In the genomic region with DNA sequence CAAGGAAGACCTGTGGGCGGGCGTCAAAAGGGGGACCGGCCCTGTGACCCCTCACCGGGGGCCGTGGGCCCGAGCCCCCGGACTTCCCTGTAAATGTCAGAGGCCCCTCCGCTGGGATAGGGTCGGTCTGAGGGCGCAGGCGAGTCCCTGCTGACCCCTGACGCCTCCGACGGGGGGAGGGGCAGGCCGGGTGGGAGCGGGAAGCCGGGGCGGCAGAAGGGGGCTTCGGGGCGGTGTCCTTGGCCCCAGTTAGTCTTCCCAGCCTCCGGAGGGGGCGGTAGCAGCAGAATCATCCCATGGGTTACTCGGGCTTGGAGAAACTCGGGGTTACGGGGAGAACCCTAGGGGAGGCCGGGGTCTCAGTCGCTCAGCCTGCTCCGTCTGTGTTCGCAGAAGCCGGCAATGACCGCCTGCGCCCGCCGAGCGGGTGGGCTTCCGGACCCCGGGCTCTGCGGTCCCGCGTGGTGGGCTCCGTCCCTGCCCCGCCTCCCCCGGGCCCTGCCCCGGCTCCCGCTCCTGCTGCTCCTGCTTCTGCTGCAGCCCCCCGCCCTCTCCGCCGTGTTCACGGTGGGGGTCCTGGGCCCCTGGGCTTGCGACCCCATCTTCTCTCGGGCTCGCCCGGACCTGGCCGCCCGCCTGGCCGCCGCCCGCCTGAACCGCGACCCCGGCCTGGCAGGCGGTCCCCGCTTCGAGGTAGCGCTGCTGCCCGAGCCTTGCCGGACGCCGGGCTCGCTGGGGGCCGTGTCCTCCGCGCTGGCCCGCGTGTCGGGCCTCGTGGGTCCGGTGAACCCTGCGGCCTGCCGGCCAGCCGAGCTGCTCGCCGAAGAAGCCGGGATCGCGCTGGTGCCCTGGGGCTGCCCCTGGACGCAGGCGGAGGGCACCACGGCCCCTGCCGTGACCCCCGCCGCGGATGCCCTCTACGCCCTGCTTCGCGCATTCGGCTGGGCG, we compare ENCODE assay signal across 14 cellular contexts. TPM values are rescaled to one million over a fixed set of nuclear protein-coding genes. Genes with fewer than 3 reads are reported as not detected.
DNase-seq lines count a peak whose midpoint lies in the region; ATAC-seq and TF ChIP-seq lines count a peak whose summit lies in the region.
"Had no signal": no experiment of that assay in that cellular context is flagged by ENCODE, and none has a peak within 500 bp of the region (broad histone marks: within the 10 kb centered on the region; RNA-seq: fewer than 3 reads in every experiment).

No MANE protein-coding gene starts in this region.

- in situ Hi-C loops in astrocyte of the spinal cord (cut with HindIII; ENCODE audit: low sequenced_read_pairs), result no loop called here

- no peaks in the 10 kb centered on the region for H3K9me3 ChIP-seq in iPS-20b (ENCODE audit: insufficient read depth, low read depth, low read length)
- no peaks in the 10 kb centered on the region for H3K9me3 ChIP-seq in sigmoid colon
- H3K9me3 ChIP-seq: SJCRH30 had no signal

- H3K27me3 Mint-ChIP-seq in activated CD8-positive, alpha-beta memory T cell treated with anti-CD3 and anti-CD28 coated beads, Interleukin-2, amount 10 ng/mL, durations not matched to agents 7 days and 5 days, result peaks cover 59% of the 10 kb centered on the region

- TF ChIP-seq CTCF in astrocyte of the spinal cord (IDR thresholded peaks at IDR 0.05; ENCODE audit: low read depth, low read length) (peak; percentile 1), sigmoid colon (IDR thresholded peaks at IDR 0.05) (no peak), RWPE1 (conservative IDR thresholded peaks at IDR 0.05; ENCODE audit: low read depth) (no peak)

- H3K4me1 Mint-ChIP-seq in activated CD8-positive, alpha-beta memory T cell treated with anti-CD3 and anti-CD28 coated beads, Interleukin-2, amount 10 ng/mL, durations not matched to agents 7 days and 5 days, result peaks cover 6% of the 10 kb centered on the region
- H3K4me1 Mint-ChIP-seq: neural crest cell had no signal

- POLR2A ChIA-PET in RWPE1 (lab: Yijun Ruan, JAX; ENCODE audit: low non-redundant PET), result no interaction called here

- H3K4me1 ChIP-seq in iPS-20b (ENCODE audit: insufficient read depth, low read length) (no peaks in the 10 kb centered on the region), sigmoid colon (peaks cover 0 to 17% (median 13%) of the 10 kb centered on the region in 4 donors)
- H3K4me1 ChIP-seq: SJCRH30 had no signal

- intact Hi-C loops in sigmoid colon (cut with DNase I), result no loop called here

- WGBS in sigmoid colon, 2 donors, result 11 to 15% methylated on average over 98 of the region's 98 CpGs

- CTCF ChIA-PET in activated CD8-positive, alpha-beta memory T cell treated with anti-CD3 and anti-CD28 coated beads, Interleukin-2, amount 10 ng/mL, durations not matched to agents 7 days and 5 days (lab: Charles Lee), result interaction anchor here (0.9 to 2.3 kb wide), 7 partner anchors 13 to 138 kb away, joined by 3 to 15 read pairs (median 4); no protein-coding TSS in a partner anchor
- CTCF ChIA-PET in RWPE1 (lab: Yijun Ruan, JAX), result interaction anchor here (0.8 kb wide), 1 partner anchor 13 kb away, joined by 3 read pairs; no protein-coding TSS in a partner anchor

- no peak for TF ChIP-seq POLR2A in sigmoid colon (IDR thresholded peaks at IDR 0.05)

- DNase-seq in H7, result peak; percentile 86
- no peak for DNase-seq in astrocyte of the spinal cord (ENCODE audit: low read depth, low spot score)
- DNase-seq in sigmoid colon, result peak; percentile 39
- no peak for DNase-seq in T-helper 1 cell
- no peak for DNase-seq in activated CD8-positive, alpha-beta memory T cell treated with anti-CD3 and anti-CD28 coated beads, Interleukin-2, amount 10 ng/mL, durations not matched to agents 7 days and 5 days
- no peak for DNase-seq in RWPE1 (ENCODE audit: low spot score)
- DNase-seq: activated naive CD8-positive, alpha-beta T cell treated with anti-CD3 and anti-CD28 coated beads, Interleukin-2, amount 50 U/mL, for 24 hours; NCI-H510A; SJCRH30; trophoblast cell had no signal

- TF ChIP-seq EP300 in sigmoid colon (IDR thresholded peaks at IDR 0.05), result no peak

- H3K9me3 Mint-ChIP-seq in activated CD8-positive, alpha-beta memory T cell treated with anti-CD3 and anti-CD28 coated beads, Interleukin-2, amount 10 ng/mL, durations not matched to agents 7 days and 5 days (ENCODE audit: low read depth), result no peaks in the 10 kb centered on the region
- H3K9me3 Mint-ChIP-seq: activated naive CD8-positive, alpha-beta T cell treated with anti-CD3 and anti-CD28 coated beads, Interleukin-2, amount 50 U/mL, for 24 hours; neural crest cell had no signal

- H3K36me3 ChIP-seq in H7 (replicated peaks; ENCODE audit: control insufficient read depth, insufficient read depth, low read length) (no peaks in the 10 kb centered on the region), iPS-20b (ENCODE audit: insufficient read depth, low read depth, low read length) (no peaks in the 10 kb centered on the region), sigmoid colon (no peaks in the 10 kb centered on the region)
- H3K36me3 ChIP-seq: SJCRH30 had no signal

- H3K4me3 ChIP-seq in H7 (ENCODE audit: insufficient read depth, low read depth, low read length) (peak overlapping the region; percentile 28; the same call in 1 of the 2 replicates), astrocyte of the spinal cord (ENCODE audit: low read depth, low read length) (no peak overlapping the region), iPS-20b (ENCODE audit: low read length) (peak overlapping the region; percentile 60; the same call in 1 of the 2 replicates), sigmoid colon (peak overlapping the region; percentile 8 to 40 (median 31))
- H3K4me3 ChIP-seq: SJCRH30 had no signal

- H3K4me3 Mint-ChIP-seq in activated CD8-positive, alpha-beta memory T cell treated with anti-CD3 and anti-CD28 coated beads, Interleukin-2, amount 10 ng/mL, durations not matched to agents 7 days and 5 days, result no peak overlapping the region
- H3K4me3 Mint-ChIP-seq: neural crest cell had no signal

- no peaks in the 10 kb centered on the region for H3K36me3 Mint-ChIP-seq in activated CD8-positive, alpha-beta memory T cell treated with anti-CD3 and anti-CD28 coated beads, Interleukin-2, amount 10 ng/mL, durations not matched to agents 7 days and 5 days

- H3K27me3 ChIP-seq in H7 (ENCODE audit: control insufficient read depth, insufficient read depth, low read length), result peaks cover 34% of the 10 kb centered on the region
- peaks cover 68% of the 10 kb centered on the region for H3K27me3 ChIP-seq in iPS-20b (ENCODE audit: insufficient read depth, low read length)
- peaks cover 15 to 56% (median 35%) of the 10 kb centered on the region in 3 donors for H3K27me3 ChIP-seq in sigmoid colon
- H3K27me3 ChIP-seq: SJCRH30 had no signal

- H3K27ac Mint-ChIP-seq in activated CD8-positive, alpha-beta memory T cell treated with anti-CD3 and anti-CD28 coated beads, Interleukin-2, amount 10 ng/mL, durations not matched to agents 7 days and 5 days, result no peak overlapping the region
- H3K27ac Mint-ChIP-seq: activated naive CD8-positive, alpha-beta T cell treated with anti-CD3 and anti-CD28 coated beads, Interleukin-2, amount 50 U/mL, for 24 hours had no signal

- ATAC-seq in HG03442 (IDR thresholded peaks at IDR 0.05; ENCODE audit: unreplicated experiment), result no peak
- no peak for ATAC-seq in activated CD8-positive, alpha-beta memory T cell treated with anti-CD3 and anti-CD28 coated beads, Interleukin-2, amount 10 ng/mL, durations not matched to agents 7 days and 5 days
- ATAC-seq: activated naive CD8-positive, alpha-beta T cell treated with anti-CD3 and anti-CD28 coated beads, Interleukin-2, amount 50 U/mL, for 24 hours had no signal

- no peak overlapping the region for H3K9ac ChIP-seq in iPS-20b (ENCODE audit: low read depth, low read length)

- H3K27ac ChIP-seq in iPS-20b (ENCODE audit: low read length) (no peak overlapping the region), sigmoid colon (no peak overlapping the region), RWPE1 (no peak overlapping the region)
- H3K27ac ChIP-seq: SJCRH30 had no signal

RNA-seq across cellular contexts. Expression of gene GUCY2D, which starts 0.5 kb away (rescaled TPM):
- total RNA-seq in H7 (2014; rRNA removed; shearing (Covaris generic)), result not detected in 2 replicates
- total RNA-seq in sigmoid colon, result not detected
- under 1 TPM in 1 of 3 donors, not detected in 2; 0.04 TPM for polyA plus RNA-seq in sigmoid colon
- total RNA-seq in activated CD8-positive, alpha-beta memory T cell treated with anti-CD3 and anti-CD28 coated beads, Interleukin-2, amount 10 ng/mL, durations not matched to agents 7 days and 5 days, result not detected
- total RNA-seq: M059J, neural crest cell, SJCRH30 had no signal

RNA-seq across cellular contexts. Expression of gene ALOX15B, which starts 35.9 kb away (rescaled TPM):
- not detected in 2 replicates for total RNA-seq in H7 (2014; rRNA removed; shearing (Covaris generic))
- total RNA-seq in sigmoid colon, result 1 to 10 TPM; 2.8 to 5.3 (median 4.3) TPM
- polyA plus RNA-seq in sigmoid colon, result 1 to 10 TPM; 1.2 to 3.2 (median 1.8) TPM
- not detected for total RNA-seq in activated CD8-positive, alpha-beta memory T cell treated with anti-CD3 and anti-CD28 coated beads, Interleukin-2, amount 10 ng/mL, durations not matched to agents 7 days and 5 days
- total RNA-seq: M059J, neural crest cell, SJCRH30 had no signal

Comparison
In these comparisons a context has a peak if more than half of its experiments do, and no peak if none do; other contexts are left out.
1. DNase-seq: peak in H7 (single experiment) and sigmoid colon (single experiment); none in astrocyte of the spinal cord (single experiment), T-helper 1 cell (0 of 5), activated CD8-positive, alpha-beta memory T cell treated with anti-CD3 and anti-CD28 coated beads, Interleukin-2, amount 10 ng/mL, durations not matched to agents 7 days and 5 days (single experiment) and RWPE1 (single experiment).